Comparison of ENCODE assay signal across 14 cellular contexts in the genomic region with DNA sequence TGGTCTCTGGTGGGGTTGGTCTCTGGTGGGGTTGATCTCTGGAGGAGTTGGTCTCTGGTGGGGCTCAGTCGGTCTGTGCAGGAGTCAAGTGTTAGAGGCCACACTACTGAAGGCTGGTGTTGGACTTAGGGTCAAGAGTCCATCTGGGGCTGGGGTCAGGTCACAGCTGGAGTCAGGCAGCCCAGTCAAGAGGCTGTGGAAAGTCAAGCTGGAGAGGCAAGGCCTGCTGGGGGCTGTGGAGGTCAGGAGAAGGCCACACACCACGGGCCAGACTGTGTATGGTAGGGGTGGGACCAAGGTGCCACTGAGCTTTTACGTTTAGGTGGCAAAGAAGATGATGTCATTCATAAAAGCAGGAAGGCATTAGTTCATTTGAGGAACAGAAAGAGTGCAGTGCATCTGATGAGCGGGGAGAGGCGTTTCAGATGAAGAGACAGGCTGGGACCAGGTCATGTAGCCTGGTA. TPM values are rescaled to one million over a fixed set of nuclear protein-coding genes. Genes with fewer than 3 reads are reported as not detected.
DNase-seq lines count a peak whose midpoint lies in the region; ATAC-seq and TF ChIP-seq lines count a peak whose summit lies in the region.
"Had no signal": no experiment of that assay in that cellular context is flagged by ENCODE, and none has a peak within 500 bp of the region (broad histone marks: within the 10 kb centered on the region; RNA-seq: fewer than 3 reads in every experiment).

No MANE protein-coding gene starts in this region.

- H3K36me3 Mint-ChIP-seq in stimulated activated naive B cell treated with anti-CD40 and anti-IgM and Interleukin-4, amounts not matched to agents 10 μg/mL and 1 μg/mL and 100 μg/mL, for 72 hours = peaks cover 0 to 3% of the 10 kb centered on the region in 2 donors
- no peaks in the 10 kb centered on the region for H3K36me3 Mint-ChIP-seq in T-helper 2 cell treated with Interferon-gamma antibody and Interleukin-4, amounts not matched to agents 5 μg/mL and 100 μg/mL, for 36 hours (ENCODE audit: low read depth)

- H3K9me3 Mint-ChIP-seq in stimulated activated naive B cell treated with anti-CD40 and anti-IgM and Interleukin-4, amounts not matched to agents 10 μg/mL and 1 μg/mL and 100 μg/mL, for 72 hours = peaks cover 0 to 1% of the 10 kb centered on the region in 2 donors
- H3K9me3 Mint-ChIP-seq in T-helper 2 cell treated with Interferon-gamma antibody and Interleukin-4, amounts not matched to agents 5 μg/mL and 100 μg/mL, for 36 hours = no peaks in the 10 kb centered on the region

- no peaks in the 10 kb centered on the region for H3K27me3 Mint-ChIP-seq in stimulated activated naive B cell treated with anti-CD40 and anti-IgM and Interleukin-4, amounts not matched to agents 10 μg/mL and 1 μg/mL and 100 μg/mL, for 72 hours
- H3K27me3 Mint-ChIP-seq in T-helper 2 cell treated with Interferon-gamma antibody and Interleukin-4, amounts not matched to agents 5 μg/mL and 100 μg/mL, for 36 hours (ENCODE audit: low read depth) = peaks cover 2% of the 10 kb centered on the region

- peak; percentile 51 for DNase-seq in NOMO-1 treated with DMSO at 0.1 percent for 48 hours (lab: John Stamatoyannopoulos, UW; ENCODE audit: unreplicated experiment)
- DNase-seq in stimulated activated naive B cell treated with anti-CD40 and anti-IgM and Interleukin-4, amounts not matched to agents 10 μg/mL and 1 μg/mL and 100 μg/mL, for 72 hours = peak; percentile 58
- no peak for DNase-seq in NCI-H524 (lab: John Stamatoyannopoulos, UW)
- no peak for DNase-seq in psoas muscle
- DNase-seq in T-helper 2 cell treated with Interferon-gamma antibody and Interleukin-4, amounts not matched to agents 5 μg/mL and 100 μg/mL, for 36 hours (ENCODE audit: low spot score) = no peak
- DNase-seq: GM23248; NCI-H1048; NCI-H446; stimulated activated CD4-positive, alpha-beta T cell treated with anti-CD3 and anti-CD28 coated beads, Interleukin-1b, Interleukin-23, amount 100 ng/mL, for 48 hours; stimulated activated naive CD4-positive, alpha-beta T cell had no signal

- H3K36me3 ChIP-seq in psoas muscle (ENCODE audit: insufficient read depth in 1 of 2, low read depth in 1 of 2) = no peaks in the 10 kb centered on the region
- H3K36me3 ChIP-seq: prostate gland had no signal

- H3K27me3 ChIP-seq in psoas muscle (ENCODE audit: insufficient read depth in 3 of 3, low read length in 2 of 3) = no peaks in the 10 kb centered on the region

- no peak for TF ChIP-seq CTCF in psoas muscle (IDR thresholded peaks at IDR 0.05)

- H3K9me3 ChIP-seq in psoas muscle = no peaks in the 10 kb centered on the region
- H3K9me3 ChIP-seq: prostate gland had no signal

- ATAC-seq in GM18870 (IDR thresholded peaks at IDR 0.05; ENCODE audit: unreplicated experiment) = peak; percentile 70
- ATAC-seq in HG02678 (IDR thresholded peaks at IDR 0.05; ENCODE audit: unreplicated experiment) = peak; percentile 74
- ATAC-seq in stimulated activated naive B cell treated with anti-CD40 and anti-IgM and Interleukin-4, amounts not matched to agents 10 μg/mL and 1 μg/mL and 100 μg/mL, for 72 hours (replicated peaks) = peak; percentile 97
- ATAC-seq in psoas muscle = no peak

- peak overlapping the region; percentile 99 for H3K27ac Mint-ChIP-seq in stimulated activated naive B cell treated with anti-CD40 and anti-IgM and Interleukin-4, amounts not matched to agents 10 μg/mL and 1 μg/mL and 100 μg/mL, for 72 hours
- H3K27ac Mint-ChIP-seq in T-helper 2 cell treated with Interferon-gamma antibody and Interleukin-4, amounts not matched to agents 5 μg/mL and 100 μg/mL, for 36 hours = no peak overlapping the region

- H3K4me1 ChIP-seq in psoas muscle = no peaks in the 10 kb centered on the region
- H3K4me1 ChIP-seq: prostate gland had no signal

- peaks cover 41 to 60% of the 10 kb centered on the region in 2 donors for H3K4me1 Mint-ChIP-seq in stimulated activated naive B cell treated with anti-CD40 and anti-IgM and Interleukin-4, amounts not matched to agents 10 μg/mL and 1 μg/mL and 100 μg/mL, for 72 hours
- no peaks in the 10 kb centered on the region for H3K4me1 Mint-ChIP-seq in T-helper 2 cell treated with Interferon-gamma antibody and Interleukin-4, amounts not matched to agents 5 μg/mL and 100 μg/mL, for 36 hours (ENCODE audit: low read depth)

- 82 to 85% (median 83%) methylated on average over 5 of the region's 5 CpGs for WGBS in psoas muscle, 3 donors

- intact Hi-C loops in psoas muscle (cut with DNase I) = no loop called here

- H3K4me3 ChIP-seq in psoas muscle = no peak overlapping the region
- H3K4me3 ChIP-seq: GM23248, prostate gland had no signal

- H3K27ac ChIP-seq in psoas muscle = no peak overlapping the region
- H3K27ac ChIP-seq: GM23248, HL-60, prostate gland had no signal

- peak overlapping the region; percentile 67 to 73 for H3K4me3 Mint-ChIP-seq in stimulated activated naive B cell treated with anti-CD40 and anti-IgM and Interleukin-4, amounts not matched to agents 10 μg/mL and 1 μg/mL and 100 μg/mL, for 72 hours
- H3K4me3 Mint-ChIP-seq in T-helper 2 cell treated with Interferon-gamma antibody and Interleukin-4, amounts not matched to agents 5 μg/mL and 100 μg/mL, for 36 hours = no peak overlapping the region

RNA-seq across cellular contexts. Expression of a gene that starts 16.7 kb away (rescaled TPM):
- total RNA-seq in psoas muscle = 100 to 1,000 TPM in 3 of 4 donors, 10 to 100 TPM in 1; 72.5 to 299 (median 156) TPM
- 10 to 100 TPM; 66.5 to 92.0 (median 83.7) TPM for polyA plus RNA-seq in psoas muscle
- total RNA-seq: GM23248 had no signal

RNA-seq across cellular contexts. Expression of a gene that starts 20.1 kb away (rescaled TPM):
- 1,000 to 10,000 TPM in 3 of 4 donors, 100 to 1,000 TPM in 1; 977 to 1,443 (median 1,285) TPM for total RNA-seq in psoas muscle
- polyA plus RNA-seq in psoas muscle = 1,000 to 10,000 TPM; 1,999 to 3,049 (median 2,406) TPM

Comparison
In these comparisons a context has a peak if more than half of its experiments do, and no peak if none do; other contexts are left out.
1. ATAC-seq: peak in GM18870 (single experiment), HG02678 (single experiment) and stimulated activated naive B cell treated with anti-CD40 and anti-IgM and Interleukin-4, amounts not matched to agents 10 μg/mL and 1 μg/mL and 100 μg/mL, for 72 hours (2 of 2); none in psoas muscle (0 of 4).
2. DNase-seq: peak in NOMO-1 treated with DMSO at 0.1 percent for 48 hours (single experiment) and stimulated activated naive B cell treated with anti-CD40 and anti-IgM and Interleukin-4, amounts not matched to agents 10 μg/mL and 1 μg/mL and 100 μg/mL, for 72 hours (single experiment); none in NCI-H524 (0 of 2), psoas muscle (0 of 2) and T-helper 2 cell treated with Interferon-gamma antibody and Interleukin-4, amounts not matched to agents 5 μg/mL and 100 μg/mL, for 36 hours (single experiment).